In the genomic region with DNA sequence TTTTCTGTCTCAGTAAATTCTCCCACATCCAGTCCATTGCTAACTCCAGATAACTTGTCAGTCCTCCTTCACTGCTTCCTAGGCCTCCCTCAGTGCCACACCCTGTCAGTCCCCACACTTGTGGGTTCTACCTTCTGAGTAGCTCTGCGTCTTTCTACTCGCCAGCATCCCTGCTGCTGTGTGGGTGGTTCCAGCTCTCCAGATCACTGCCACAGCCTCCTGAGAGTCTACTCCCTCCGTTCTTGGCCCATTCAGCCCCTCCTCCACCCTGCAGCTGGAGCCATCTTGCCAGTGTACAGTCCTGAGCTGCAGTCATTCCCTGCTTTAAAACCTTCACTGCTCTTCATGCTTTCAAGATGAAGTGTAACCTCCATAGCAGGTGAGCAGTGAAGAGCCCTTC, we compare ENCODE assay signal across 21 cellular contexts. TPM values are rescaled to one million over a fixed set of nuclear protein-coding genes. Genes with fewer than 3 reads are reported as not detected.
A peak's percentile ranks its signal among the peaks of the same experiment; 100 is the strongest.
DNase-seq lines count a peak whose midpoint lies in the region; ATAC-seq and TF ChIP-seq lines count a peak whose summit lies in the region.
"Had no signal": no experiment of that assay in that cellular context is flagged by ENCODE, and none has a peak within 500 bp of the region (broad histone marks: within the 10 kb centered on the region; RNA-seq: fewer than 3 reads in every experiment).

No MANE protein-coding gene starts in this region.

- no peak overlapping the region for H3K4me3 ChIP-seq in dorsolateral prefrontal cortex
- H3K4me3 ChIP-seq in testis: no peak overlapping the region
- H3K4me3 ChIP-seq: GM12878, GM23248, HAP-1 had no signal

- peak overlapping the region in 34 of 59 donors; percentile 6 to 81 (median 52) for H3K27ac ChIP-seq in dorsolateral prefrontal cortex
- H3K27ac ChIP-seq in testis: no peak overlapping the region
- H3K27ac ChIP-seq: GM23248, HL-60 had no signal

- 38 to 64% methylated on average over 3 of the region's 3 CpGs for WGBS in testis, 2 donors

- H3K27me3 ChIP-seq in dorsolateral prefrontal cortex (no peaks in the 10 kb centered on the region), testis (no peaks in the 10 kb centered on the region)

- H3K4me3 Mint-ChIP-seq in activated T-helper 17 cell treated with anti-CD3 and anti-CD28 coated beads, Interleukin-2, amount 50 U/mL, for 72 hours: no peak overlapping the region
- H3K4me3 Mint-ChIP-seq: B cell; CD4-positive, CD25-positive, alpha-beta regulatory T cell; CD8-positive, alpha-beta memory T cell had no signal

- peaks cover 4% of the 10 kb centered on the region for H3K4me1 Mint-ChIP-seq in activated T-helper 17 cell treated with anti-CD3 and anti-CD28 coated beads, Interleukin-2, amount 50 U/mL, for 72 hours
- H3K4me1 Mint-ChIP-seq: B cell; CD8-positive, alpha-beta memory T cell had no signal

- TF ChIP-seq CTCF in dorsolateral prefrontal cortex (IDR thresholded peaks at IDR 0.05 in 54 of 56, conservative IDR thresholded peaks at IDR 0.05 in 2 of 56; ENCODE audit: low read depth in 1 of 56, partially characterized antibody in 56 of 56) (no peak), testis (IDR thresholded peaks at IDR 0.05) (no peak)

- H3K4me1 ChIP-seq in testis: no peaks in the 10 kb centered on the region
- H3K4me1 ChIP-seq: HAP-1 had no signal

- peak in 6 of 10 donors; percentile 13 to 62 (median 50) for DNase-seq in dorsolateral prefrontal cortex
- DNase-seq in occipital lobe (lab: John Stamatoyannopoulos, UW): peak; percentile 42
- peak; percentile 17 for DNase-seq in testis
- DNase-seq in activated CD4-positive, alpha-beta T cell treated with anti-CD3 and anti-CD28 coated beads, Interleukin-2, amount 50 U/mL, for 1 hour: no peak
- DNase-seq in GM19238 (ENCODE audit: insufficient read length, low spot score): no peak
- DNase-seq in dermis blood vessel endothelial cell: no peak
- DNase-seq: C1 segment of cervical spinal cord; CD4-positive, CD25-positive, alpha-beta regulatory T cell; CD8-positive, alpha-beta memory T cell; COR-L47; DMS 273 treated with DMSO at 0.1 percent for 48 hours; DMS53; DND-41; EL; GM23248; IMR-90 had no signal

- intact Hi-C loops in dorsolateral prefrontal cortex (cut with DNase I): no loop called here
- intact Hi-C loops in testis (cut with DNase I; ENCODE audit: low total_unique reads): no loop called here

- no peaks in the 10 kb centered on the region for H3K36me3 ChIP-seq in testis (ENCODE audit: low read depth, missing control alignments)

- TF ChIP-seq POLR2A in testis (IDR thresholded peaks at IDR 0.05): no peak

- no peaks in the 10 kb centered on the region for H3K9me3 ChIP-seq in testis
- H3K9me3 ChIP-seq: HAP-1 had no signal

- ATAC-seq in activated T-helper 17 cell treated with anti-CD3 and anti-CD28 coated beads, Interleukin-2, amount 50 U/mL, for 72 hours (replicated peaks): no peak
- ATAC-seq: GM12878 had no signal

- no peaks in the 10 kb centered on the region for H3K27me3 Mint-ChIP-seq in activated T-helper 17 cell treated with anti-CD3 and anti-CD28 coated beads, Interleukin-2, amount 50 U/mL, for 72 hours
- H3K27me3 Mint-ChIP-seq: B cell; CD4-positive, CD25-positive, alpha-beta regulatory T cell; CD8-positive, alpha-beta memory T cell had no signal

- no peaks in the 10 kb centered on the region for H3K9me3 Mint-ChIP-seq in activated T-helper 17 cell treated with anti-CD3 and anti-CD28 coated beads, Interleukin-2, amount 50 U/mL, for 72 hours
- H3K9me3 Mint-ChIP-seq: CD4-positive, CD25-positive, alpha-beta regulatory T cell; CD8-positive, alpha-beta memory T cell had no signal

- H3K27ac Mint-ChIP-seq in activated T-helper 17 cell treated with anti-CD3 and anti-CD28 coated beads, Interleukin-2, amount 50 U/mL, for 72 hours: peak overlapping the region; percentile 28
- H3K27ac Mint-ChIP-seq: B cell; CD4-positive, CD25-positive, alpha-beta regulatory T cell had no signal

- H3K36me3 Mint-ChIP-seq in activated T-helper 17 cell treated with anti-CD3 and anti-CD28 coated beads, Interleukin-2, amount 50 U/mL, for 72 hours (ENCODE audit: low read depth): peaks cover 51% of the 10 kb centered on the region

RNA-seq across cellular contexts. Expression of gene MAP2K5, which starts 45.3 kb away (rescaled TPM):
- 10 to 100 TPM; 16.1 to 17.9 TPM for total RNA-seq in activated T-helper 17 cell treated with anti-CD3 and anti-CD28 coated beads, Interleukin-2, amount 50 U/mL, for 72 hours
- 10 to 100 TPM; 31.3 to 69.6 (median 47.1) TPM for total RNA-seq in dorsolateral prefrontal cortex
- 12.8 TPM for total RNA-seq in occipital lobe
- total RNA-seq in testis: 10 to 100 TPM; 28.0 to 31.2 TPM
- 34.3 TPM for polyA plus RNA-seq in testis (ENCODE audit: insufficient read depth, low read depth, low replicate concordance)
- 6.8 and 7.5 TPM in 2 replicates for total RNA-seq in dermis blood vessel endothelial cell

Comparison
In these comparisons a context has a peak if more than half of its experiments do, and no peak if none do; other contexts are left out.
1. DNase-seq: peak in dorsolateral prefrontal cortex (6 of 10), occipital lobe (single experiment) and testis (single experiment); none in activated CD4-positive, alpha-beta T cell treated with anti-CD3 and anti-CD28 coated beads, Interleukin-2, amount 50 U/mL, for 1 hour (single experiment), GM19238 (single experiment) and dermis blood vessel endothelial cell (single experiment).
2. H3K27ac ChIP-seq: peak in dorsolateral prefrontal cortex (34 of 59); none in testis (0 of 2).